Comparison of ENCODE assay signal across 35 cellular contexts in the genomic region with DNA sequence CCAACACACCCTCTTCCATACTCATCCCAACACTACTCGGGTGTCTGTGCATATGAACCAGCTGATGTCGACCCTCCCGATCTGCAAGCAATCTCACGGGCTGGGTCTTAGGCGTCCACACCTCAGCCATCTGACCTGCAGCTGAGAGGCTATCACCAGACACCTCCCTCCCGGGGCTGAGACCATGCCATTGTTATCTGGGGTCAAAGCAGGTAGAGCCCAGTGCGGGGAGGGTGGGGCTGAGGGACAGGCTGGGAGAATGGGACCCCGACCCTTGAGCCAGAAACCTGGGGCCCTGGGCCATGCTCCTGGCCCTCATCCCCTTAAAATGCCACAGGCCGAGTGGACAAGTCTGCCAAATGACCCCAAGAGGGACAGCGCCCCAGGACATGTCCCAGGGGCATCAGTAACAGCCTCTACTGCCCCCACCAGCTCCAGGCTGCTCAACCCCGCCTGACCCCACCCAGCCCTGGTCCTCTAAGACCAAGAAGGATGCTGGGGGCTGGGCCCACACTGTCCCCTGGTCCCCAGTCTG.
"Had no signal": no experiment of that assay in that cellular context is flagged by ENCODE, and none has a peak within 500 bp of the region (broad histone marks: within the 10 kb centered on the region; RNA-seq: fewer than 3 reads in every experiment).

No MANE protein-coding gene starts in this region.

- H3K4me3 ChIP-seq: MG63 had no signal

- H3K27ac ChIP-seq: KMS-11 had no signal

- H3K36me3 ChIP-seq: MG63 had no signal

- H3K9me3 ChIP-seq: MG63 had no signal

- H3K27me3 ChIP-seq: MG63 had no signal

- DNase-seq: Karpas-422, Kasumi-1, KG1, MG63, MM.1S, MV-4-11, NCI-H1048, NCI-H1092, NCI-H1092 treated with DMSO at 0.1 percent for 48 hours, NCI-H1105, NCI-H1105 treated with DMSO at 0.1 percent for 48 hours, NCI-H1417, NCI-H1417 treated with DMSO at 0.1 percent for 48 hours, NCI-H1436, NCI-H1436 treated with DMSO at 0.1 percent for 48 hours, NCI-H146, NCI-H1694, NCI-H1694 treated with DMSO at 0.1 percent for 48 hours, NCI-H187, NCI-H187 treated with DMSO at 0.1 percent for 48 hours, NCI-H1930, NCI-H2029, NCI-H2029 treated with DMSO at 0.1 percent for 48 hours, NCI-H2081, NCI-H2081 treated with DMSO at 0.1 percent for 48 hours, NCI-H2107, NCI-H2171, NCI-H2171 treated with DMSO at 0.1 percent for 48 hours, NCI-H2227 treated with DMSO at 0.1 percent for 48 hours, NCI-H226, NCI-H345, NCI-H446, NCI-H446 treated with DMSO at 0.1 percent for 48 hours, NCI-H510A had no signal
